In genomic region chr7:67518580-67518979, GRCh38 we compare ENCODE assay signal across 21 cellular contexts.
DNase-seq lines count a peak whose midpoint lies in the region; ATAC-seq, FAIRE-seq and TF ChIP-seq lines count a peak whose summit lies in the region.
"Had no signal": no experiment of that assay in that cellular context is flagged by ENCODE, and none has a peak within 500 bp of the region (broad histone marks: within the 10 kb centered on the region; RNA-seq: fewer than 3 reads in every experiment).

No MANE protein-coding gene starts in this region.

- H3K4ac ChIP-seq in H1 (replicated peaks; ENCODE audit: insufficient read length, low read depth, low read length), result no peak overlapping the region

- no peak overlapping the region for H3K4me2 ChIP-seq in H1 (ENCODE audit: insufficient read depth in 1 of 2, low read depth in 2 of 2, low read length in 2 of 2)
- no peak overlapping the region for H3K4me2 ChIP-seq in neural progenitor cell

- H4K20me1 ChIP-seq in H1 (replicated peaks in 1 of 2; ENCODE audit: control insufficient read depth in 1 of 2, insufficient read depth in 2 of 2, low read length in 2 of 2) (no peaks in the 10 kb centered on the region), neural progenitor cell (ENCODE audit: low read depth) (no peaks in the 10 kb centered on the region)

- intact Hi-C loops in posterior cingulate gyrus (cut with DNase I), result no loop called here
- intact Hi-C loops in sigmoid colon (cut with DNase I), result no loop called here

- H3K4me3 ChIP-seq in BE2C (ENCODE audit: low read depth, low read length) (no peak overlapping the region), H1 (ENCODE audit: extremely low read depth in 1 of 4, insufficient read depth in 2 of 4, low read depth in 3 of 4, low read length in 4 of 4) (no peak overlapping the region), neural progenitor cell (no peak overlapping the region), sigmoid colon (no peak overlapping the region)

- H3K9me3 ChIP-seq in BE2C, result no peaks in the 10 kb centered on the region
- peaks cover 11 to 20% of the 10 kb centered on the region in 2 experiments for H3K9me3 ChIP-seq in H1 (ENCODE audit: insufficient read depth in 2 of 2, low read depth in 1 of 2, low read length in 1 of 2)
- no peaks in the 10 kb centered on the region for H3K9me3 ChIP-seq in neural progenitor cell (ENCODE audit: low read depth)
- H3K9me3 ChIP-seq in sigmoid colon, result peaks cover 0 to 4% (median 0%) of the 10 kb centered on the region in 4 donors

- TF ChIP-seq RAD21 in H1 (IDR thresholded peaks at IDR 0.05 in 1 of 2, conservative IDR thresholded peaks at IDR 0.05 in 1 of 2; ENCODE audit: low read depth in 2 of 2, low read length in 2 of 2), result no peak

- H2BK20ac ChIP-seq in H1 (ENCODE audit: low read length), result no peak overlapping the region

- H4K5ac ChIP-seq in H1 (ENCODE audit: insufficient read length, low read depth, low read length), result no peak overlapping the region

- no peak for ATAC-seq in HG03175 (IDR thresholded peaks at IDR 0.05; ENCODE audit: unreplicated experiment)
- ATAC-seq: CD8-positive, alpha-beta T cell; foreskin keratinocyte; stimulated activated naive CD8-positive, alpha-beta T cell treated with anti-CD3 and anti-CD28 coated beads, Interleukin-15, amount 100 ng/mL, for 72 hours had no signal

- H3K23me2 ChIP-seq in H1 (ENCODE audit: low read depth, low read length), result no peaks in the 10 kb centered on the region

- peaks cover 12% of the 10 kb centered on the region for H3F3A ChIP-seq in neural progenitor cell (ENCODE audit: low read depth)

- H3K4me1 ChIP-seq in BE2C, result peaks cover 11% of the 10 kb centered on the region
- no peaks in the 10 kb centered on the region for H3K4me1 ChIP-seq in H1 (replicated peaks in 1 of 4; ENCODE audit: control insufficient read depth in 3 of 4, insufficient read depth in 4 of 4, low read length in 3 of 4)
- H3K4me1 ChIP-seq in neural progenitor cell, result peaks cover 5% of the 10 kb centered on the region
- no peaks in the 10 kb centered on the region for H3K4me1 ChIP-seq in sigmoid colon
- H3K4me1 ChIP-seq: foreskin keratinocyte had no signal

- no peak overlapping the region for H3K18ac ChIP-seq in H1 (ENCODE audit: extremely low read depth, low read length)

- no peak overlapping the region for H2BK12ac ChIP-seq in H1 (ENCODE audit: low read depth, low read length)

- no peak overlapping the region for H4K91ac ChIP-seq in H1 (replicated peaks; ENCODE audit: insufficient read length, low read length)

- no peak overlapping the region for H2BK5ac ChIP-seq in H1 (ENCODE audit: low read depth, low read length)

- TF ChIP-seq EP300 in H1 (IDR thresholded peaks at IDR 0.05; ENCODE audit: borderline replicate concordance in 1 of 2, low read depth in 2 of 2, low read length in 2 of 2), result no peak
- no peak for TF ChIP-seq EP300 in sigmoid colon (IDR thresholded peaks at IDR 0.05)

- H3K79me2 ChIP-seq in H1 (ENCODE audit: control insufficient read depth in 1 of 2, insufficient read depth in 2 of 2, low read length in 2 of 2) (no peaks in the 10 kb centered on the region), neural progenitor cell (ENCODE audit: low read depth) (no peaks in the 10 kb centered on the region)

- H2AK5ac ChIP-seq in H1 (ENCODE audit: low read depth, low read length), result no peak overlapping the region

- no peaks in the 10 kb centered on the region for H3K79me1 ChIP-seq in H1 (ENCODE audit: low read depth, low read length)

- no peak overlapping the region for H3K27ac ChIP-seq in H1 (ENCODE audit: low read depth, low read length)
- no peak overlapping the region for H3K27ac ChIP-seq in neural progenitor cell
- H3K27ac ChIP-seq in sigmoid colon, result no peak overlapping the region
- H3K27ac ChIP-seq: foreskin keratinocyte had no signal

- H3K27ac Mint-ChIP-seq in neural progenitor cell, result no peak overlapping the region
- H3K27ac Mint-ChIP-seq: activated naive CD8-positive, alpha-beta T cell treated with anti-CD3 and anti-CD28 coated beads for 36 hours; CD8-positive, alpha-beta T cell; H9; stimulated activated naive CD8-positive, alpha-beta T cell treated with anti-CD3 and anti-CD28 coated beads, Interleukin-15, amount 100 ng/mL, for 72 hours had no signal

- 85% methylated on average over 4 of the region's 4 CpGs; no CpG with 5 or more reads in 1 of the 2 experiments for WGBS in H1 (ENCODE audit: extremely low coverage in 1 of 2, insufficient coverage in 1 of 2, insufficient read length in 1 of 2, insufficient replicate concordance in 2 of 2, low coverage in 1 of 2, low lambda C conversion rate in 2 of 2, missing lambda C conversion rate in 1 of 2), 2 experiments
- 23% methylated on average over 4 of the region's 4 CpGs for WGBS in sigmoid colon, 2 donors

- H3K9ac ChIP-seq in H1 (replicated peaks in 1 of 4; ENCODE audit: extremely low read depth in 1 of 4, low read depth in 3 of 4, low read length in 3 of 4), result no peak overlapping the region
- no peak overlapping the region for H3K9ac ChIP-seq in neural progenitor cell

- peaks cover 14% of the 10 kb centered on the region for H3K9me3 Mint-ChIP-seq in neural progenitor cell

- no peak overlapping the region for H2BK120ac ChIP-seq in H1 (replicated peaks; ENCODE audit: low read depth, low read length)

- no peaks in the 10 kb centered on the region for H3K36me3 Mint-ChIP-seq in neural progenitor cell
- H3K36me3 Mint-ChIP-seq: activated naive CD8-positive, alpha-beta T cell treated with anti-CD3 and anti-CD28 coated beads for 36 hours; CD8-positive, alpha-beta T cell had no signal

- peaks cover 8% of the 10 kb centered on the region for H3K27me3 Mint-ChIP-seq in neural progenitor cell (ENCODE audit: insufficient read depth, low read depth)
- H3K27me3 Mint-ChIP-seq: activated naive CD8-positive, alpha-beta T cell treated with anti-CD3 and anti-CD28 coated beads for 36 hours; stimulated activated naive CD8-positive, alpha-beta T cell treated with anti-CD3 and anti-CD28 coated beads, Interleukin-15, amount 100 ng/mL, for 72 hours had no signal

- no peak for TF ChIP-seq CTCF in BE2C (IDR thresholded peaks at IDR 0.05; ENCODE audit: low read depth, low read length)
- TF ChIP-seq CTCF in H1 (IDR thresholded peaks at IDR 0.05; ENCODE audit: control extremely low read depth in 1 of 3, insufficient read depth in 1 of 3, low read depth in 1 of 3, low read length in 3 of 3), result no peak
- TF ChIP-seq CTCF in neural progenitor cell (IDR thresholded peaks at IDR 0.05), result no peak
- no peak for TF ChIP-seq CTCF in sigmoid colon (IDR thresholded peaks at IDR 0.05)

- no peak for TF ChIP-seq POLR2A in H1 (IDR thresholded peaks at IDR 0.05; ENCODE audit: control extremely low read depth in 1 of 2, low read depth in 2 of 2, low read length in 2 of 2)
- TF ChIP-seq POLR2A in sigmoid colon (IDR thresholded peaks at IDR 0.05), result no peak

- POLR2A ChIA-PET in H1 (lab: Charles Lee; ENCODE audit: partially characterized antibody), result interaction anchor here (0.6 kb wide), 1 partner anchor 14 kb away, joined by 3 read pairs; no protein-coding TSS in a partner anchor

- DNase-seq in BE2C (peak; percentile 33), NCI-H1092 (lab: John Stamatoyannopoulos, UW) (peak; percentile 52), H1 (ENCODE audit: low read depth in 1 of 2, low spot score in 2 of 2) (no peak), neural progenitor cell (ENCODE audit: low spot score) (no peak), posterior cingulate gyrus (no peak), sigmoid colon (no peak)
- DNase-seq: activated CD4-positive, alpha-beta T cell treated with anti-CD3 and anti-CD28 coated beads, Interleukin-2, amount 50 U/mL, for 48 hours; activated CD4-positive, CD25-positive, alpha-beta regulatory T cell; activated naive CD8-positive, alpha-beta T cell treated with anti-CD3 and anti-CD28 coated beads for 36 hours; CD8-positive, alpha-beta T cell; DMS53; effector CD4-positive, alpha-beta T cell; foreskin keratinocyte; GF-D8; H9; NCI-H187; NCI-H510A; stimulated activated naive CD8-positive, alpha-beta T cell treated with anti-CD3 and anti-CD28 coated beads, Interleukin-15, amount 100 ng/mL, for 72 hours; T1000 had no signal

- no peak overlapping the region for H4K8ac ChIP-seq in H1 (ENCODE audit: extremely low read depth, insufficient read depth, low read length)

- peaks cover 8% of the 10 kb centered on the region for H3K4me1 Mint-ChIP-seq in neural progenitor cell
- H3K4me1 Mint-ChIP-seq: activated naive CD8-positive, alpha-beta T cell treated with anti-CD3 and anti-CD28 coated beads for 36 hours; stimulated activated naive CD8-positive, alpha-beta T cell treated with anti-CD3 and anti-CD28 coated beads, Interleukin-15, amount 100 ng/mL, for 72 hours had no signal

- H3K14ac ChIP-seq in H1 (ENCODE audit: insufficient read length), result no peak overlapping the region

- no peak overlapping the region for H3K23ac ChIP-seq in H1 (ENCODE audit: insufficient read length)

- H2AFZ ChIP-seq in H1 (ENCODE audit: low read length) (peak overlapping the region; percentile 82; the same call in 1 of the 2 replicates), neural progenitor cell (replicated peaks) (peak overlapping the region; percentile 29)

- FAIRE-seq in H1 (lab: Jason Lieb, UNC), result no peak
- FAIRE-seq: islet of Langerhans had no signal

- CTCF ChIA-PET in H1 (lab: Charles Lee; ENCODE audit: partially characterized antibody), result interaction anchor here (1.0 kb wide), 1 partner anchor 141 kb away, joined by 3 read pairs; no protein-coding TSS in a partner anchor

- no peaks in the 10 kb centered on the region for H3K36me3 ChIP-seq in BE2C
- H3K36me3 ChIP-seq in H1 (ENCODE audit: control insufficient read depth in 2 of 4, insufficient read depth in 4 of 4, low read length in 3 of 4), result no peaks in the 10 kb centered on the region; a peak in 1 of 8 replicates
- H3K36me3 ChIP-seq in neural progenitor cell, result no peaks in the 10 kb centered on the region
- no peaks in the 10 kb centered on the region for H3K36me3 ChIP-seq in sigmoid colon

- no peak overlapping the region for H2BK15ac ChIP-seq in H1 (ENCODE audit: low read length)

- H3K56ac ChIP-seq in H1 (replicated peaks; ENCODE audit: insufficient read length, low read depth, low read length), result no peak overlapping the region

- H3K27me3 ChIP-seq in BE2C (no peaks in the 10 kb centered on the region), H1 (replicated peaks in 1 of 4; ENCODE audit: control insufficient read depth in 3 of 4, extremely low read depth in 1 of 4, insufficient read depth in 3 of 4, low read length in 3 of 4) (no peaks in the 10 kb centered on the region), neural progenitor cell (no peaks in the 10 kb centered on the region), sigmoid colon (no peaks in the 10 kb centered on the region)
- H3K27me3 ChIP-seq: foreskin keratinocyte had no signal

- no peak overlapping the region for H3K4me3 Mint-ChIP-seq in neural progenitor cell
- H3K4me3 Mint-ChIP-seq: activated naive CD8-positive, alpha-beta T cell treated with anti-CD3 and anti-CD28 coated beads for 36 hours; CD8-positive, alpha-beta T cell; H9; stimulated activated naive CD8-positive, alpha-beta T cell treated with anti-CD3 and anti-CD28 coated beads, Interleukin-15, amount 100 ng/mL, for 72 hours had no signal

TF ChIP-seq in H1, 55 proteins besides CTCF, POLR2A, EP300 and RAD21 (continues in another document):
- no peak for TF ChIP-seq CBX5 (IDR thresholded peaks at IDR 0.05; ENCODE audit: low read depth, low read length)
- no peak for TF ChIP-seq BACH1 (IDR thresholded peaks at IDR 0.05; ENCODE audit: low read length)
- no peak for TF ChIP-seq GTF2F1 (IDR thresholded peaks at IDR 0.05; ENCODE audit: borderline replicate concordance, low read depth, low read length)
- no peak for TF ChIP-seq RFX5 (IDR thresholded peaks at IDR 0.05; ENCODE audit: borderline replicate concordance, low read depth, low read length)

Comparison
In these comparisons a context has a peak if more than half of its experiments do, and no peak if none do; other contexts are left out.
1. DNase-seq: peak in BE2C (single experiment) and NCI-H1092 (single experiment); none in H1 (0 of 2), neural progenitor cell (single experiment), posterior cingulate gyrus (0 of 10) and sigmoid colon (single experiment).